In the genomic region with DNA sequence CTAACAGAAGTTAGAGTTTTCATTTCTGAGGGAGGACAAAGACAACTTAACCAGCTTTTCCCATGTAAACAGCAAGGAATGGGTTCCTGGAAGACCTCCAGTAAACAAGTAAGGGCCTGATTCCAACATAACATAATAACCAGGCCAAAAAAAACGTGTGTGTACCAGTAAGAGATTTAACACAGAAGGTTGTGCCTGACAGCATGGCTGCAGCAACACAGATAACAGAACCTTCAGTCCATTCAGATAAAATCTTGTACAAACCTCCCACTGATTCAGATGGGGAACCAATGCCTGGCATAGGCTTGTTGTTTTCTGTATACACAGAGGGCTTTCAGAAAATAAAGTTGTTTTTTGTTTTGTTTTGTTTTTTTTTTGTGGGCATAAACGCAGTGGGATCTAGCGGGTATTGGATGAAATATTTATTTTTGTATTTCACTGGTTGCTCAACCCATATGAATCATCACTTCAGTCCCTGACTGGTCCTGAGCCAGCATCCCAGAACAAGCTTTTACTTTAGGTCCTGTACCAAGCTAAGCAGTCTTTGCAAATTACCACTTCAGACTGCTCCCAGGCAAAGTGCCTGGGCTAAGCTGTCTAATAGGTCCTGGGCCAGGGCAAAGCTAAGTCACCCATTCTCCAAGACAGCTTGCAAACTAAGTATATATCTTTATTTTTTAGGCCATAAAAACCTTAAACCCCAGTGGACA, we compare ENCODE assay signal across 16 cellular contexts. TPM values are rescaled to one million over a fixed set of nuclear protein-coding genes. Genes with fewer than 3 reads are reported as not detected.
"Had no signal": no experiment of that assay in that cellular context is flagged by ENCODE, and none has a peak within 500 bp of the region (broad histone marks: within the 10 kb centered on the region; RNA-seq: fewer than 3 reads in every experiment).

No MANE protein-coding gene starts in this region.

RNA-seq across cellular contexts. Expression of a gene that starts 8.7 kb away (rescaled TPM):
- total RNA-seq: activated CD4-positive, alpha-beta memory T cell treated with anti-CD3 and anti-CD28 coated beads, Interleukin-2, amount 10 ng/mL, durations not matched to agents 7 days and 5 days; activated CD4-positive, alpha-beta T cell treated with anti-CD3 and anti-CD28 coated beads for 36 hours; activated CD4-positive, alpha-beta T cell treated with anti-CD3 and anti-CD28 coated beads, Interleukin-2, amount 10 ng/mL, durations not matched to agents 7 days and 5 days; activated CD8-positive, alpha-beta memory T cell treated with anti-CD3 and anti-CD28 coated beads, Interleukin-2, amount 10 ng/mL, durations not matched to agents 7 days and 5 days; activated CD8-positive, alpha-beta T cell treated with anti-CD3 and anti-CD28 coated beads, Interleukin-2, amount 10 ng/mL, durations not matched to agents 7 days and 5 days; activated naive CD8-positive, alpha-beta T cell treated with anti-CD3 and anti-CD28 coated beads, Interleukin-2, amount 10 ng/mL, durations not matched to agents 7 days and 5 days; activated T-helper 2 cell treated with anti-CD3 and anti-CD28 coated beads, Interferon-gamma antibody, Interleukin-2, Interleukin-4, amounts not matched to agents 10 μg/mL and 5 μg/mL and 100 μg/mL, durations not matched to agents 14 hours and 24 hours and 36 hours; ascending aorta; breast epithelium; cardiac septum; T-cell; T-helper 1 cell treated with Interleukin-12 subunit alpha and Interleukin-12 subunit beta and Interleukin-4 antibody, amounts not matched to agents 30 ng/mL and 1 ng/mL, for 36 hours; T-helper 17 cell; T-helper 2 cell treated with Interferon-gamma antibody and Interleukin-4, amounts not matched to agents 100 ng/mL and 5 ng/mL, for 36 hours; WTC11 had no signal
- polyA plus RNA-seq: adipose tissue had no signal
